1 cellular context compared by ENCODE assay signal in the genomic region with DNA sequence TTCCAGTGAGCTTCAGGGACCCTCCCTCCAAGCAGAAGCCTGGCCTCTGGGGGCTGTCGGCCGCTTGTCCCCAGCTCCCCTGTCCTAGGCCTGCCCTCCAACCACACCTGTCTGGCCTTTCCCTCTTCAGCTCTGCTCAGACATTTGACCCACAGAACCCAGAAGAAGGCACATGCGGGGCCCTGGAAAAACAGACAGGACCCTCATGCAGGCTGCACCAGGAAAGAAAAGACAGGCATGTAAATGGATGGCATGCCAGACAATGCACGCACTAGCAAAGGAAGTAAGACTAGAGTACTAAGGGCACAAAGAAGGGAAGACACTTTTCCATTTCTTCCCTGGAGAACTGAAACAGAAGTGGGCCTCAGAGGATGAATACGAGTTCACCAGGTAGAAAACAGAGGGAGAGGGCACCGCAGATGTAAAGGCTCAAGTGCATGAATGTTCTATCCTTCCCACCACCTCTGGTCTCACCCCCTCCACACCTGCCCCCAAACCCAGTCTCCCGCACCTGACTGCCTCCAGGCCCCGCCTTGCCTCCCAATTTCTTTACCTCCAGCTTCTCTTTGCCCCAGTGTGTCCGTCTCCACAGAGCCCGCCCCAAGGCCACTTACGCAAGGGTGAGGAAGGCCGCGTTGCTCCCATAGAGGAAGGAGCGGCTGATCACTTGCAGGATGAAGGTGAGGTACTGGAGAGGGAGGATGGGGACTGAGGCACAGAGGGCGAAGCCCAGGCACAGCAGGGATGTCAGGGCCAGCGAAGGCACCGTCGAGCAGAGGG.
TF ChIP-seq lines count a peak whose summit lies in the region.

No MANE protein-coding gene starts in this region.

TF ChIP-seq in K562, 482 proteins besides CTCF, POLR2A, EP300 and RAD21:
- TF ChIP-seq, protein P1, sequence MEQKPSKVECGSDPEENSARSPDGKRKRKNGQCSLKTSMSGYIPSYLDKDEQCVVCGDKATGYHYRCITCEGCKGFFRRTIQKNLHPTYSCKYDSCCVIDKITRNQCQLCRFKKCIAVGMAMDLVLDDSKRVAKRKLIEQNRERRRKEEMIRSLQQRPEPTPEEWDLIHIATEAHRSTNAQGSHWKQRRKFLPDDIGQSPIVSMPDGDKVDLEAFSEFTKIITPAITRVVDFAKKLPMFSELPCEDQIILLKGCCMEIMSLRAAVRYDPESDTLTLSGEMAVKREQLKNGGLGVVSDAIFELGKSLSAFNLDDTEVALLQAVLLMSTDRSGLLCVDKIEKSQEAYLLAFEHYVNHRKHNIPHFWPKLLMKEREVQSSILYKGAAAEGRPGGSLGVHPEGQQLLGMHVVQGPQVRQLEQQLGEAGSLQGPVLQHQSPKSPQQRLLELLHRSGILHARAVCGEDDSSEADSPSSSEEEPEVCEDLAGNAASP (IDR thresholded peaks at IDR 0.05) = no peak
- no peak for TF ChIP-seq NCOR1 (IDR thresholded peaks at IDR 0.05)
- TF ChIP-seq, protein P2, sequence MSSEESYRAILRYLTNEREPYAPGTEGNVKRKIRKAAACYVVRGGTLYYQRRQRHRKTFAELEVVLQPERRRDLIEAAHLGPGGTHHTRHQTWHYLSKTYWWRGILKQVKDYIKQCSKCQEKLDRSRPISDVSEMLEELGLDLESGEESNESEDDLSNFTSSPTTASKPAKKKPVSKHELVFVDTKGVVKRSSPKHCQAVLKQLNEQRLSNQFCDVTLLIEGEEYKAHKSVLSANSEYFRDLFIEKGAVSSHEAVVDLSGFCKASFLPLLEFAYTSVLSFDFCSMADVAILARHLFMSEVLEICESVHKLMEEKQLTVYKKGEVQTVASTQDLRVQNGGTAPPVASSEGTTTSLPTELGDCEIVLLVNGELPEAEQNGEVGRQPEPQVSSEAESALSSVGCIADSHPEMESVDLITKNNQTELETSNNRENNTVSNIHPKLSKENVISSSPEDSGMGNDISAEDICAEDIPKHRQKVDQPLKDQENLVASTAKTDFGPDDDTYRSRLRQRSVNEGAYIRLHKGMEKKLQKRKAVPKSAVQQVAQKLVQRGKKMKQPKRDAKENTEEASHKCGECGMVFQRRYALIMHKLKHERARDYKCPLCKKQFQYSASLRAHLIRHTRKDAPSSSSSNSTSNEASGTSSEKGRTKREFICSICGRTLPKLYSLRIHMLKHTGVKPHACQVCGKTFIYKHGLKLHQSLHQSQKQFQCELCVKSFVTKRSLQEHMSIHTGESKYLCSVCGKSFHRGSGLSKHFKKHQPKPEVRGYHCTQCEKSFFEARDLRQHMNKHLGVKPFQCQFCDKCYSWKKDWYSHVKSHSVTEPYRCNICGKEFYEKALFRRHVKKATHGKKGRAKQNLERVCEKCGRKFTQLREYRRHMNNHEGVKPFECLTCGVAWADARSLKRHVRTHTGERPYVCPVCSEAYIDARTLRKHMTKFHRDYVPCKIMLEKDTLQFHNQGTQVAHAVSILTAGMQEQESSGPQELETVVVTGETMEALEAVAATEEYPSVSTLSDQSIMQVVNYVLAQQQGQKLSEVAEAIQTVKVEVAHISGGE (CRISPR knock-in tag; IDR thresholded peaks at IDR 0.05) = no peak
- TF ChIP-seq NCOA6 (IDR thresholded peaks at IDR 0.05) = no peak
- peak; percentile 45 for TF ChIP-seq RBM22 (IDR thresholded peaks at IDR 0.05; ENCODE audit: low read depth, low read length, poor library complexity, severe bottlenecking)
- TF ChIP-seq, protein P3, sequence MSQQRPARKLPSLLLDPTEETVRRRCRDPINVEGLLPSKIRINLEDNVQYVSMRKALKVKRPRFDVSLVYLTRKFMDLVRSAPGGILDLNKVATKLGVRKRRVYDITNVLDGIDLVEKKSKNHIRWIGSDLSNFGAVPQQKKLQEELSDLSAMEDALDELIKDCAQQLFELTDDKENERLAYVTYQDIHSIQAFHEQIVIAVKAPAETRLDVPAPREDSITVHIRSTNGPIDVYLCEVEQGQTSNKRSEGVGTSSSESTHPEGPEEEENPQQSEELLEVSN (IDR thresholded peaks at IDR 0.05; ENCODE audit: borderline replicate concordance in 1 of 2, extremely low read depth in 1 of 2, insufficient read depth in 1 of 2, insufficient read length in 1 of 2, low read depth in 1 of 2, low read length in 1 of 2, poor library complexity in 1 of 2, severe bottlenecking in 1 of 2) = no peak
- TF ChIP-seq ZC3H8 (IDR thresholded peaks at IDR 0.05) = no peak
- peak; percentile 61 for TF ChIP-seq POLR2G (IDR thresholded peaks at IDR 0.05; ENCODE audit: low read depth, low read length)
- TF ChIP-seq HMG20A (CRISPR knock-in tag; conservative IDR thresholded peaks at IDR 0.05) = no peak
- TF ChIP-seq, protein P4, sequence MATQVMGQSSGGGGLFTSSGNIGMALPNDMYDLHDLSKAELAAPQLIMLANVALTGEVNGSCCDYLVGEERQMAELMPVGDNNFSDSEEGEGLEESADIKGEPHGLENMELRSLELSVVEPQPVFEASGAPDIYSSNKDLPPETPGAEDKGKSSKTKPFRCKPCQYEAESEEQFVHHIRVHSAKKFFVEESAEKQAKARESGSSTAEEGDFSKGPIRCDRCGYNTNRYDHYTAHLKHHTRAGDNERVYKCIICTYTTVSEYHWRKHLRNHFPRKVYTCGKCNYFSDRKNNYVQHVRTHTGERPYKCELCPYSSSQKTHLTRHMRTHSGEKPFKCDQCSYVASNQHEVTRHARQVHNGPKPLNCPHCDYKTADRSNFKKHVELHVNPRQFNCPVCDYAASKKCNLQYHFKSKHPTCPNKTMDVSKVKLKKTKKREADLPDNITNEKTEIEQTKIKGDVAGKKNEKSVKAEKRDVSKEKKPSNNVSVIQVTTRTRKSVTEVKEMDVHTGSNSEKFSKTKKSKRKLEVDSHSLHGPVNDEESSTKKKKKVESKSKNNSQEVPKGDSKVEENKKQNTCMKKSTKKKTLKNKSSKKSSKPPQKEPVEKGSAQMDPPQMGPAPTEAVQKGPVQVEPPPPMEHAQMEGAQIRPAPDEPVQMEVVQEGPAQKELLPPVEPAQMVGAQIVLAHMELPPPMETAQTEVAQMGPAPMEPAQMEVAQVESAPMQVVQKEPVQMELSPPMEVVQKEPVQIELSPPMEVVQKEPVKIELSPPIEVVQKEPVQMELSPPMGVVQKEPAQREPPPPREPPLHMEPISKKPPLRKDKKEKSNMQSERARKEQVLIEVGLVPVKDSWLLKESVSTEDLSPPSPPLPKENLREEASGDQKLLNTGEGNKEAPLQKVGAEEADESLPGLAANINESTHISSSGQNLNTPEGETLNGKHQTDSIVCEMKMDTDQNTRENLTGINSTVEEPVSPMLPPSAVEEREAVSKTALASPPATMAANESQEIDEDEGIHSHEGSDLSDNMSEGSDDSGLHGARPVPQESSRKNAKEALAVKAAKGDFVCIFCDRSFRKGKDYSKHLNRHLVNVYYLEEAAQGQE (CRISPR knock-in tag; IDR thresholded peaks at IDR 0.05; ENCODE audit: low read depth) = no peak
- TF ChIP-seq GABPA (tag; conservative IDR thresholded peaks at IDR 0.05; ENCODE audit: low read depth) = no peak
- peak; percentile 60 for TF ChIP-seq RBFOX2 (IDR thresholded peaks at IDR 0.05; ENCODE audit: low read depth, low read length)
- 0 out of 2 replicates have a peak, but pooled peaks have one; percentile 8 for TF ChIP-seq SUPT5H (IDR thresholded peaks at IDR 0.05)
- no peak for TF ChIP-seq KLF13 (tag; IDR thresholded peaks at IDR 0.05; ENCODE audit: borderline replicate concordance, low read depth)
